In the genomic region with DNA sequence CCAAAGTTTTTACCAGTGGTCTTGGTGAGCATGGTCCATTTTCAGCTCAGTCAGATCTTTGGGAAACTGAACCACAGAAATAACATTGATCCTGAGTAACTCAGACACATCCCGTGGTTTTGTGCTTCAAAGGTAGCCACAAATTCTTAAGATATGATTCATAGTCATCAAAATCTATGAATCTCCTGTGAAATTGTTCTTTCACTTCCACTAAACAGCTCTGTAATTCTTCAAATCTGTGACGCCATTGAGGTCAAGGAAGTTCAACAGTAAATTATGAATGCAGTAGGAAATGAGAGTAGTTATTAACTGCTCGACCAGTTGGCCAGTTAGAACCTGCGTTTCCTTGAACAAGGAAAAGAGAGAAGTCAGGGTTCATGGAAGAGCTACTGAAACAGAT, we compare ENCODE assay signal across 8 cellular contexts.
DNase-seq lines count a peak whose midpoint lies in the region; ATAC-seq, FAIRE-seq and TF ChIP-seq lines count a peak whose summit lies in the region.

No MANE protein-coding gene starts in this region.

- no peak for FAIRE-seq in D721Med (lab: Jason Lieb, UNC)

- TF ChIP-seq CTCF in mesothelial cell of epicardium (IDR thresholded peaks at IDR 0.05; ENCODE audit: unreplicated experiment) (no peak), D721Med (IDR thresholded peaks at IDR 0.05; ENCODE audit: insufficient read depth, missing control alignments) (no peak)
- no peak for TF ChIP-seq CTCF in CD8-positive, alpha-beta T cell (IDR thresholded peaks at IDR 0.05)

- H3K9me3 Mint-ChIP-seq in mesothelial cell of epicardium, result peaks cover 10% of the 10 kb centered on the region
- H3K9me3 Mint-ChIP-seq in CD8-positive, alpha-beta T cell, result peaks cover 10% of the 10 kb centered on the region

- intact Hi-C loops in Right ventricle myocardium superior (cut with DNase I), result loop anchor here (10.0 kb wide), 1 partner anchor 142 kb away; a partner anchor contains a TSS
- intact Hi-C loops in CD8-positive, alpha-beta T cell (cut with DNase I, micrococcal nuclease), result no loop called here

- ATAC-seq in GM18508 (IDR thresholded peaks at IDR 0.05; ENCODE audit: insufficient read depth, unreplicated experiment), result peak; percentile 73
- peak; percentile 65 for ATAC-seq in HG03097 (IDR thresholded peaks at IDR 0.05; ENCODE audit: low FRiP score, unreplicated experiment)
- no peak for ATAC-seq in Right ventricle myocardium superior (ENCODE audit: poor library complexity)
- ATAC-seq in CD8-positive, alpha-beta T cell, result no peak

- H3K4me3 ChIP-seq in CD8-positive, alpha-beta T cell (ENCODE audit: low read depth, low read length), result no peak overlapping the region

- POLR2A ChIA-PET in CD8-positive, alpha-beta T cell (lab: Charles Lee), result interaction anchor here (1.0 kb wide), 1 partner anchor 30 kb away, joined by 3 read pairs; no protein-coding TSS in a partner anchor

- H3K36me3 ChIP-seq in CD8-positive, alpha-beta T cell (ENCODE audit: insufficient read depth, low read length), result no peaks in the 10 kb centered on the region

- no peaks in the 10 kb centered on the region for H3K9me3 ChIP-seq in CD8-positive, alpha-beta T cell (ENCODE audit: low read length)

- DNase-seq in SW480 (ENCODE audit: low spot score), result peak; percentile 75
- DNase-seq in mesothelial cell of epicardium (ENCODE audit: low spot score in 2 of 2, unreplicated experiment in 2 of 2), result no peak
- DNase-seq in Right ventricle myocardium superior, result no peak
- DNase-seq in D721Med (ENCODE audit: insufficient read length, low spot score), result no peak
- no peak for DNase-seq in cerebellum (ENCODE audit: low spot score)
- DNase-seq in CD8-positive, alpha-beta T cell, result no peak

- no peaks in the 10 kb centered on the region for H3K27me3 Mint-ChIP-seq in mesothelial cell of epicardium (ENCODE audit: low read depth)
- H3K27me3 Mint-ChIP-seq in CD8-positive, alpha-beta T cell (ENCODE audit: low read depth), result peaks cover 5% of the 10 kb centered on the region

- H3K4me1 ChIP-seq in CD8-positive, alpha-beta T cell (ENCODE audit: insufficient read depth, low read length), result peaks cover 13% of the 10 kb centered on the region

- H3K4me3 Mint-ChIP-seq in mesothelial cell of epicardium, result no peak overlapping the region
- H3K4me3 Mint-ChIP-seq in CD8-positive, alpha-beta T cell, result no peak overlapping the region

- H3K27me3 ChIP-seq in CD8-positive, alpha-beta T cell (ENCODE audit: insufficient read depth, low read length), result no peaks in the 10 kb centered on the region

- H3K36me3 Mint-ChIP-seq in mesothelial cell of epicardium, result peaks cover 10% of the 10 kb centered on the region
- H3K36me3 Mint-ChIP-seq in CD8-positive, alpha-beta T cell, result no peaks in the 10 kb centered on the region

- peaks cover 63% of the 10 kb centered on the region for H3K4me1 Mint-ChIP-seq in mesothelial cell of epicardium
- peaks cover 20% of the 10 kb centered on the region for H3K4me1 Mint-ChIP-seq in CD8-positive, alpha-beta T cell (ENCODE audit: low read depth)

- no peak overlapping the region for H3K27ac ChIP-seq in CD8-positive, alpha-beta T cell (ENCODE audit: low read depth, low read length)

- H3K27ac Mint-ChIP-seq in mesothelial cell of epicardium, result peak overlapping the region; percentile 92
- H3K27ac Mint-ChIP-seq in CD8-positive, alpha-beta T cell, result no peak overlapping the region

- CTCF ChIA-PET in CD8-positive, alpha-beta T cell (lab: Charles Lee), result interaction anchor here (1.2 kb wide), 1 partner anchor 148 kb away, joined by 3 read pairs; no protein-coding TSS in a partner anchor

Comparison
In these comparisons a context has a peak if more than half of its experiments do, and no peak if none do; other contexts are left out.
1. ATAC-seq: peak in GM18508 (single experiment) and HG03097 (single experiment); none in Right ventricle myocardium superior (single experiment) and CD8-positive, alpha-beta T cell (single experiment).